ENCODE assay signal across 32 cellular contexts in the genomic region with DNA sequence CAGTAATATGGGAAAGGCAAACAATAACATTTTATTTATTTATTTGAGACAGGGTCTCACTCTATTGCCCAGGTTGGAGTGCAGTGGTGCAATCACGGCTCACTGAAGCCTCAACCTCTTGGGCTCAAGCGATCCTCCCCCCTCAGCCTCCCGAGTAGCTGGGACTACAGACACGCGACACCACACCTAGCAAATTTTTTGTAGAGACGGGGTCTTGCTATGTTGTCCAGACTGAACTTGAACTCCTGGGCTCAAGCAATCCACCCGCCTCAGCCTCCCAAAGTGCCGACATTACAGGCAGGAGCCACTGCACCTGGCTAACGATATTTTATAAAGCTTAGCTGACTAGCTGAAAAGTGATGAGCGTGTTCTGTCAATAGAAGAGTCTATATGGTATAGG. TPM values are rescaled to one million over a fixed set of nuclear protein-coding genes. Genes with fewer than 3 reads are reported as not detected.
"Had no signal": no experiment of that assay in that cellular context is flagged by ENCODE, and none has a peak within 500 bp of the region (broad histone marks: within the 10 kb centered on the region; RNA-seq: fewer than 3 reads in every experiment).

No MANE protein-coding gene starts in this region.

- FAIRE-seq: RCC 7860 had no signal

- H3K36me3 ChIP-seq: SJCRH30 had no signal

- H3K27ac ChIP-seq: PC-9, RWPE1, SJCRH30, SK-N-MC had no signal

- ATAC-seq: Panc1, Right ventricle myocardium inferior, SK-N-SH treated with all-trans-retinoic acid at 6 μM for 48 hours, T-cell had no signal

- H3K4me2 ChIP-seq: PC-9 had no signal

- H2AFZ ChIP-seq: PC-9 had no signal

- H3K9me3 ChIP-seq: SJCRH30 had no signal

- H3K27me3 ChIP-seq: SJCRH30 had no signal

- DNase-seq: Karpas-422, MM.1S, MV-4-11, NCI-H1092, NCI-H1417 treated with DMSO at 0.1 percent for 48 hours, NCI-H1436 treated with DMSO at 0.1 percent for 48 hours, NCI-H1694 treated with DMSO at 0.1 percent for 48 hours, NCI-H187 treated with DMSO at 0.1 percent for 48 hours, NCI-H2029, NCI-H2081, NCI-H2107, NCI-H226, NCI-H446 treated with DMSO at 0.1 percent for 48 hours, NCI-H510A, NCI-H524, NCI-H526, NCI-H69, NCI-H748 treated with DMSO at 0.1 percent for 48 hours, NCI-H82, PC-9, SHP77, SIG-M5, SJCRH30, T-cell had no signal

- H3K4me3 ChIP-seq: PC-9, SJCRH30, SK-N-MC had no signal

RNA-seq across cellular contexts. Expression of gene C1GALT1C1L, which starts 56.7 kb away (rescaled TPM):
- total RNA-seq: MCF 10A, OCI-LY7, T-cell had no signal
